ENCODE assay signal across 20 cellular contexts in genomic region chr18:22339913-22340312, GRCh38.
"Had no signal": no experiment of that assay in that cellular context is flagged by ENCODE, and none has a peak within 500 bp of the region (broad histone marks: within the 10 kb centered on the region; RNA-seq: fewer than 3 reads in every experiment).

No MANE protein-coding gene starts in this region.

- H3K27me3 ChIP-seq: esophagus muscularis mucosa, gastrocnemius medialis, sigmoid colon, stomach had no signal

- H3K9me3 ChIP-seq: esophagus muscularis mucosa, gastrocnemius medialis, mucosa of descending colon, prostate gland, sigmoid colon, stomach, thoracic aorta, transverse colon had no signal

- H3K36me3 ChIP-seq: esophagus muscularis mucosa, gastrocnemius medialis, prostate gland, sigmoid colon, stomach, thoracic aorta, transverse colon had no signal

- H3K4me3 Mint-ChIP-seq: nephron progenitor cell had no signal

- H3K27ac Mint-ChIP-seq: nephron progenitor cell had no signal

- H3K4me3 ChIP-seq: esophagus muscularis mucosa, gastrocnemius medialis, mucosa of descending colon, prostate gland, sigmoid colon, skin epidermis, stomach, thoracic aorta, transverse colon had no signal

- H3K27ac ChIP-seq: epithelial cell of prostate, esophagus muscularis mucosa, gastrocnemius medialis, parathyroid adenoma, prostate gland, sigmoid colon, skin epidermis, stomach, thoracic aorta, transverse colon had no signal

- ATAC-seq: gastrocnemius medialis, left colon, mucosa of descending colon had no signal

- DNase-seq: effector memory CD4-positive, alpha-beta T cell; gastrocnemius medialis; kidney; left colon; mammary epithelial cell; mucosa of descending colon; nephron progenitor cell; sigmoid colon; stimulated activated CD4-positive, alpha-beta T cell treated with anti-CD3 and anti-CD28 coated beads, Interleukin-2, amount 100 ng/mL, for 24 hours; stimulated activated CD4-positive, alpha-beta T cell treated with anti-CD3 and anti-CD28 coated beads, Interleukin-4, amount 100 ng/mL, for 4 hours; stimulated activated naive CD4-positive, alpha-beta T cell; stomach; substantia nigra; transverse colon had no signal

- H3K4me1 ChIP-seq: gastrocnemius medialis, parathyroid adenoma, prostate gland had no signal

- H3K9me3 Mint-ChIP-seq: nephron progenitor cell had no signal
